In genomic region chr4:70705146-70705855, GRCh38 we compare ENCODE assay signal across 9 cellular contexts. TPM values are rescaled to one million over a fixed set of nuclear protein-coding genes. Genes with fewer than 3 reads are reported as not detected.
DNase-seq lines count a peak whose midpoint lies in the region; ATAC-seq and TF ChIP-seq lines count a peak whose summit lies in the region.
"Had no signal": no experiment of that assay in that cellular context is flagged by ENCODE, and none has a peak within 500 bp of the region (broad histone marks: within the 10 kb centered on the region; RNA-seq: fewer than 3 reads in every experiment).

No MANE protein-coding gene starts in this region.

- H3K4me1 ChIP-seq in duodenal mucosa (ENCODE audit: control insufficient read depth in 1 of 2, insufficient read depth in 2 of 2, low read length in 2 of 2), result peaks cover 20 to 22% of the 10 kb centered on the region in 2 donors
- H3K4me1 ChIP-seq in lower lobe of right lung, result peaks cover 21% of the 10 kb centered on the region

- H3K36me3 ChIP-seq in duodenal mucosa (ENCODE audit: control insufficient read depth in 1 of 2, insufficient read depth in 2 of 2, low read length in 2 of 2), result no peaks in the 10 kb centered on the region
- H3K36me3 ChIP-seq in lower lobe of right lung, result no peaks in the 10 kb centered on the region

- no peak for TF ChIP-seq CTCF in lower lobe of right lung (IDR thresholded peaks at IDR 0.05)

- peak; percentile 41 to 45 for DNase-seq in AML-193 (lab: John Stamatoyannopoulos, UW)
- peak; percentile 34 for DNase-seq in NCI-H446 treated with DMSO at 0.1 percent for 48 hours (lab: John Stamatoyannopoulos, UW)
- peak; percentile 71 to 75 for DNase-seq in activated CD4-positive, alpha-beta T cell treated with anti-CD3 and anti-CD28 coated beads, Interleukin-2, amount 50 U/mL, for 48 hours
- peak; percentile 91 for DNase-seq in lower lobe of right lung
- DNase-seq in stimulated activated CD4-positive, alpha-beta T cell treated with anti-CD3 and anti-CD28 coated beads, TNF-alpha, amount 100 ng/mL, for 24 hours (ENCODE audit: low read depth in 3 of 3), result peak; percentile 38 to 74 (median 40)

- ATAC-seq in GM18909 (IDR thresholded peaks at IDR 0.05; ENCODE audit: poor library complexity, unreplicated experiment) (peak; percentile 66), HG03103 (IDR thresholded peaks at IDR 0.05; ENCODE audit: low read depth, unreplicated experiment) (peak; percentile 56), lower lobe of right lung (peak; percentile 83 to 90)

- H3K4me3 ChIP-seq in duodenal mucosa (ENCODE audit: low read depth in 1 of 2, low read length in 2 of 2), result peak overlapping the region; percentile 84 to 85
- H3K4me3 ChIP-seq in lower lobe of right lung, result peak overlapping the region; percentile 85

- intact Hi-C loops in lower lobe of right lung (cut with DNase I), result no loop called here

- H3K27me3 ChIP-seq in duodenal mucosa (ENCODE audit: control insufficient read depth in 1 of 2, insufficient read depth in 2 of 2, low read length in 2 of 2) (no peaks in the 10 kb centered on the region), lower lobe of right lung (ENCODE audit: low read depth) (no peaks in the 10 kb centered on the region)

- H3K27ac ChIP-seq in duodenal mucosa (ENCODE audit: low read depth, low read length), result peak overlapping the region; percentile 81
- H3K27ac ChIP-seq in lower lobe of right lung, result peak overlapping the region; percentile 93

- peak overlapping the region; percentile 77 to 82 for H3K9ac ChIP-seq in duodenal mucosa (ENCODE audit: low read depth in 1 of 2, low read length in 2 of 2)

- H3K9me3 ChIP-seq in duodenal mucosa (ENCODE audit: control insufficient read depth in 1 of 2, low read length in 2 of 2) (no peaks in the 10 kb centered on the region), lower lobe of right lung (no peaks in the 10 kb centered on the region)

RNA-seq across cellular contexts. Expression of gene RUFY3, which starts 16.5 kb away (rescaled TPM):
- 92.4 TPM for total RNA-seq in lower lobe of right lung

RNA-seq across cellular contexts. Expression of gene UTP3, which starts 17.0 kb away (rescaled TPM):
- 28.8 TPM for total RNA-seq in lower lobe of right lung

RNA-seq across cellular contexts. Expression of gene JCHAIN, which starts 39.0 kb away (rescaled TPM):
- total RNA-seq in lower lobe of right lung, result 191 TPM
- total RNA-seq: T-helper 2 cell treated with Interferon-gamma antibody and Interleukin-4, amounts not matched to agents 100 ng/mL and 5 ng/mL, for 36 hours had no signal

Comparison
In these comparisons a context has a peak if more than half of its experiments do, and no peak if none do; other contexts are left out.
1. Peak in every context shown above with its lines: DNase-seq, ATAC-seq, H3K4me3 ChIP-seq and H3K27ac ChIP-seq.
2. DNase-seq: peak in every context shown above with its lines; median percentile 91 in lower lobe of right lung; 73 in activated CD4-positive, alpha-beta T cell treated with anti-CD3 and anti-CD28 coated beads, Interleukin-2, amount 50 U/mL, for 48 hours; 43 in AML-193; 40 in stimulated activated CD4-positive, alpha-beta T cell treated with anti-CD3 and anti-CD28 coated beads, TNF-alpha, amount 100 ng/mL, for 24 hours; 34 in NCI-H446 treated with DMSO at 0.1 percent for 48 hours.